Comparison of ENCODE assay signal across 1 cellular context in the genomic region with DNA sequence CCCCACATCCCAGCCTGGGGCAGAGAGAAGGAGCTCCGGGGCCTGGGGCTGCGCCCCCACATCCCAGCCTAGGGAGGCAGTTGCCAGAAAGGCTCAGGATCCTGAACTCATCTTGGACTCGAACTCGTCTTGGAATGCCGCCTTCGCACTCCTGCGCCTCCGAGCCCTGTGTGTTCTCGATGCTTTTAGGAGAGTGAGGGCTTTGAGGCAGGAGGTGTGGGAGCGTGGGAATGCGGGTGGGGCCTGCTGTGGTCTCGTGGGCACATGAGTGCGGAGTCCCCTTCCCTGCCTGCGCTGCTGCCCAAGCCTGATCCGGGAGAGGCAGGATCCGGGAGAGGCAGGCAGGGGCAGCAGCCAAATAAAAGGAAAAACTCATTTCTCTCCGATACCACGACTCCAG.
TF ChIP-seq lines count a peak whose summit lies in the region.

No MANE protein-coding gene starts in this region.

TF ChIP-seq in GM23338, 12 proteins besides CTCF, POLR2A, EP300 and RAD21 (continued from another document):
- TF ChIP-seq, protein P1, sequence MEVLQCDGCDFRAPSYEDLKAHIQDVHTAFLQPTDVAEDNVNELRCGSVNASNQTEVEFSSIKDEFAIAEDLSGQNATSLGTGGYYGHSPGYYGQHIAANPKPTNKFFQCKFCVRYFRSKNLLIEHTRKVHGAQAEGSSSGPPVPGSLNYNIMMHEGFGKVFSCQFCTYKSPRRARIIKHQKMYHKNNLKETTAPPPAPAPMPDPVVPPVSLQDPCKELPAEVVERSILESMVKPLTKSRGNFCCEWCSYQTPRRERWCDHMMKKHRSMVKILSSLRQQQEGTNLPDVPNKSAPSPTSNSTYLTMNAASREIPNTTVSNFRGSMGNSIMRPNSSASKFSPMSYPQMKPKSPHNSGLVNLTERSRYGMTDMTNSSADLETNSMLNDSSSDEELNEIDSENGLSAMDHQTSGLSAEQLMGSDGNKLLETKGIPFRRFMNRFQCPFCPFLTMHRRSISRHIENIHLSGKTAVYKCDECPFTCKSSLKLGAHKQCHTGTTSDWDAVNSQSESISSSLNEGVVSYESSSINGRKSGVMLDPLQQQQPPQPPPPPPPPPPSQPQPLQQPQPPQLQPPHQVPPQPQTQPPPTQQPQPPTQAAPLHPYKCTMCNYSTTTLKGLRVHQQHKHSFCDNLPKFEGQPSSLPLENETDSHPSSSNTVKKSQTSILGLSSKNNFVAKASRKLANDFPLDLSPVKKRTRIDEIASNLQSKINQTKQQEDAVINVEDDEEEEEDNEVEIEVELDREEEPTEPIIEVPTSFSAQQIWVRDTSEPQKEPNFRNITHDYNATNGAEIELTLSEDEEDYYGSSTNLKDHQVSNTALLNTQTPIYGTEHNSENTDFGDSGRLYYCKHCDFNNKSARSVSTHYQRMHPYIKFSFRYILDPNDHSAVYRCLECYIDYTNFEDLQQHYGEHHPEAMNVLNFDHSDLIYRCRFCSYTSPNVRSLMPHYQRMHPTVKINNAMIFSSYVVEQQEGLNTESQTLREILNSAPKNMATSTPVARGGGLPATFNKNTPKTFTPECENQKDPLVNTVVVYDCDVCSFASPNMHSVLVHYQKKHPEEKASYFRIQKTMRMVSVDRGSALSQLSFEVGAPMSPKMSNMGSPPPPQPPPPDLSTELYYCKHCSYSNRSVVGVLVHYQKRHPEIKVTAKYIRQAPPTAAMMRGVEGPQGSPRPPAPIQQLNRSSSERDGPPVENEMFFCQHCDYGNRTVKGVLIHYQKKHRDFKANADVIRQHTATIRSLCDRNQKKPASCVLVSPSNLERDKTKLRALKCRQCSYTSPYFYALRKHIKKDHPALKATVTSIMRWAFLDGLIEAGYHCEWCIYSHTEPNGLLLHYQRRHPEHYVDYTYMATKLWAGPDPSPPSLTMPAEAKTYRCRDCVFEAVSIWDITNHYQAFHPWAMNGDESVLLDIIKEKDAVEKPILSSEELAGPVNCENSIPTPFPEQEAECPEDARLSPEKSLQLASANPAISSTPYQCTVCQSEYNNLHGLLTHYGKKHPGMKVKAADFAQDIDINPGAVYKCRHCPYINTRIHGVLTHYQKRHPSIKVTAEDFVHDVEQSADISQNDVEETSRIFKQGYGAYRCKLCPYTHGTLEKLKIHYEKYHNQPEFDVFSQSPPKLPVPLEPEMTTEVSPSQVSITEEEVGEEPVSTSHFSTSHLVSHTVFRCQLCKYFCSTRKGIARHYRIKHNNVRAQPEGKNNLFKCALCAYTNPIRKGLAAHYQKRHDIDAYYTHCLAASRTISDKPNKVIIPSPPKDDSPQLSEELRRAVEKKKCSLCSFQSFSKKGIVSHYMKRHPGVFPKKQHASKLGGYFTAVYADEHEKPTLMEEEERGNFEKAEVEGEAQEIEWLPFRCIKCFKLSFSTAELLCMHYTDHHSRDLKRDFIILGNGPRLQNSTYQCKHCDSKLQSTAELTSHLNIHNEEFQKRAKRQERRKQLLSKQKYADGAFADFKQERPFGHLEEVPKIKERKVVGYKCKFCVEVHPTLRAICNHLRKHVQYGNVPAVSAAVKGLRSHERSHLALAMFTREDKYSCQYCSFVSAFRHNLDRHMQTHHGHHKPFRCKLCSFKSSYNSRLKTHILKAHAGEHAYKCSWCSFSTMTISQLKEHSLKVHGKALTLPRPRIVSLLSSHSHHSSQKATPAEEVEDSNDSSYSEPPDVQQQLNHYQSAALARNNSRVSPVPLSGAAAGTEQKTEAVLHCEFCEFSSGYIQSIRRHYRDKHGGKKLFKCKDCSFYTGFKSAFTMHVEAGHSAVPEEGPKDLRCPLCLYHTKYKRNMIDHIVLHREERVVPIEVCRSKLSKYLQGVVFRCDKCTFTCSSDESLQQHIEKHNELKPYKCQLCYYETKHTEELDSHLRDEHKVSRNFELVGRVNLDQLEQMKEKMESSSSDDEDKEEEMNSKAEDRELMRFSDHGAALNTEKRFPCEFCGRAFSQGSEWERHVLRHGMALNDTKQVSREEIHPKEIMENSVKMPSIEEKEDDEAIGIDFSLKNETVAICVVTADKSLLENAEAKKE (CRISPR knock-in tag; IDR thresholded peaks at IDR 0.05): no peak
- TF ChIP-seq POLR2AphosphoS5 (IDR thresholded peaks at IDR 0.05; ENCODE audit: low read depth): no peak
